In the genomic region with DNA sequence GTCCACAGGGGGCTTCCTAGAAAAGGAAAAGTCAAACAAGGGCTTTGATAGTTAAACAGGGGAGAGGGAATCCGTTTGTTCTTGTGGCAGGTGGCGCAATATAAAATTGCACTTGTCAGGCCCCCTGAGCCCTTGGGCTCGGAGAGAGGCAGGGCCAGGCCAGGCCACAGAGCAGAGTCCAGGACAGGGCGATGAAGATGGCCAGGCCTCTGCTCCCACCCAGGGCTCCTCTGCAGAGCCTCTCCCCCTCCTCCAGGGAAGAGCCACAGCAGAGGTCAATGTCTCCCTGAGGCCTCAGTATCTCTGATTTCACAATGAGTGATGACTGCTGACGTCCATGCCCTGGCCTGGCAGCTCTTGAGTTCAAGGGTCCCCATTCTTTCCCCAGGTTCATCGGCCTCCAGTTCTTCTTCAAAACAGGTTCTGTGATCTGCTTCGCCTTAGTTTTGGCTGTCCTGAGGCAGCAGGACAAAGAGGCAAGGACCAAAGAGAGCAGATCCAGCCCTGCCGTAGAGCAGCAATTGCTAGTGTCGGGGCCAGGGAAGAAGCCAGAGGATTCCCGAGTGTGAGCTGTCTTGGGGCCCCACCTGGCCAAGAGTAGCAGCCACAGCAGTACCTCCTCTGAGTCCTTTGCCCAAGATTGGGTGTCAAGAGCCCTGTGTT, we compare ENCODE assay signal across 11 cellular contexts. TPM values are rescaled to one million over a fixed set of nuclear protein-coding genes. Genes with fewer than 3 reads are reported as not detected.
A peak's percentile ranks its signal among the peaks of the same experiment; 100 is the strongest.
DNase-seq lines count a peak whose midpoint lies in the region; ATAC-seq and TF ChIP-seq lines count a peak whose summit lies in the region.
"Had no signal": no experiment of that assay in that cellular context is flagged by ENCODE, and none has a peak within 500 bp of the region (broad histone marks: within the 10 kb centered on the region; RNA-seq: fewer than 3 reads in every experiment).

No MANE protein-coding gene starts in this region.

- H3K4me3 Mint-ChIP-seq in dendritic cell treated with granulocyte-macrophage colony-stimulating factor and Interleukin-4, amounts not matched to agents 40 ng/mL and 50 ng/mL, for 4 days: no peak overlapping the region

- no peak overlapping the region for H3K4me3 ChIP-seq in right lobe of liver

- CTCF ChIA-PET in HEK293T (lab: Yijun Ruan, JAX): interaction anchor here (1.0 to 8.5 kb wide), 20 partner anchors 10 to 279 kb away, joined by 3 to 174 read pairs (median 6); a partner anchor contains a TSS

- no peaks in the 10 kb centered on the region for H3K27me3 ChIP-seq in right lobe of liver

- no peak for TF ChIP-seq POLR2A in right lobe of liver (IDR thresholded peaks at IDR 0.05)

- peaks cover 83% of the 10 kb centered on the region for H3K36me3 Mint-ChIP-seq in dendritic cell treated with granulocyte-macrophage colony-stimulating factor and Interleukin-4, amounts not matched to agents 40 ng/mL and 50 ng/mL, for 4 days (ENCODE audit: low read depth)

- H3K9me3 Mint-ChIP-seq in dendritic cell treated with granulocyte-macrophage colony-stimulating factor and Interleukin-4, amounts not matched to agents 40 ng/mL and 50 ng/mL, for 4 days: no peaks in the 10 kb centered on the region

- 35% methylated on average over 5 of the region's 10 CpGs for WGBS in right lobe of liver (ENCODE audit: insufficient coverage, low coverage, low lambda C conversion rate, missing lambda C conversion rate)

- intact Hi-C loops in Right ventricle myocardium inferior (cut with DNase I): no loop called here
- intact Hi-C loops in left cardiac atrium (cut with DNase I): loop anchor here in 1 of 2 donors (2.0 kb wide), 1 partner anchor 59 kb away; no protein-coding TSS in a partner anchor
- intact Hi-C loops in dendritic cell treated with granulocyte-macrophage colony-stimulating factor and Interleukin-4, amounts not matched to agents 40 ng/mL and 50 ng/mL, for 4 days (cut with micrococcal nuclease): no loop called here
- intact Hi-C loops in right lobe of liver (cut with DNase I): loop anchor here in 1 of 2 donors (5.0 kb wide), 1 partner anchor 37 kb away; no protein-coding TSS in a partner anchor

- peaks cover 0 to 40% (median 10%) of the 10 kb centered on the region in 4 donors for H3K4me1 ChIP-seq in right lobe of liver

- no peaks in the 10 kb centered on the region for H3K9me3 ChIP-seq in right lobe of liver

- POLR2A ChIA-PET in HEK293T (lab: Yijun Ruan, JAX): no interaction called here

- DNase-seq in Right ventricle myocardium inferior (ENCODE audit: missing footprints): no peak
- no peak for DNase-seq in left cardiac atrium
- DNase-seq in right lobe of liver: peak; percentile 69 to 93 (median 92)
- no peak for DNase-seq in hepatic stellate cell (ENCODE audit: low spot score)
- DNase-seq in HEK293T (ENCODE audit: extremely low spot score): no peak
- DNase-seq: NCI-H1048, NCI-H1417 treated with DMSO at 0.1 percent for 48 hours had no signal

- peak overlapping the region; percentile 20 to 90 (median 68) for H3K27ac ChIP-seq in right lobe of liver
- H3K27ac ChIP-seq in temporal lobe (ENCODE audit: low read depth, low read length): peak overlapping the region; percentile 33
- H3K27ac ChIP-seq: C4-2B had no signal

- TF ChIP-seq CTCF in right lobe of liver (IDR thresholded peaks at IDR 0.05): no peak

- peaks cover 13% of the 10 kb centered on the region for H3K27me3 Mint-ChIP-seq in dendritic cell treated with granulocyte-macrophage colony-stimulating factor and Interleukin-4, amounts not matched to agents 40 ng/mL and 50 ng/mL, for 4 days

- H3K36me3 ChIP-seq in right lobe of liver: peaks cover 0 to 42% (median 11%) of the 10 kb centered on the region in 4 donors

- peak; percentile 35 for ATAC-seq in Right ventricle myocardium inferior
- no peak for ATAC-seq in left cardiac atrium
- ATAC-seq in right lobe of liver: peak; percentile 74 to 81 (median 80)
- no peak for ATAC-seq in GM18498 (IDR thresholded peaks at IDR 0.05; ENCODE audit: unreplicated experiment)

- H3K27ac Mint-ChIP-seq in dendritic cell treated with granulocyte-macrophage colony-stimulating factor and Interleukin-4, amounts not matched to agents 40 ng/mL and 50 ng/mL, for 4 days: peak overlapping the region; percentile 77

- H3K4me1 Mint-ChIP-seq in dendritic cell treated with granulocyte-macrophage colony-stimulating factor and Interleukin-4, amounts not matched to agents 40 ng/mL and 50 ng/mL, for 4 days (ENCODE audit: low read depth): peaks cover 75% of the 10 kb centered on the region

TF ChIP-seq in HEK293T, 16 proteins besides CTCF, POLR2A, EP300 and RAD21:
- no peak for TF ChIP-seq FOXM1 (IDR thresholded peaks at IDR 0.05; ENCODE audit: borderline replicate concordance)
- no peak for TF ChIP-seq FOXA1 (IDR thresholded peaks at IDR 0.05)
- TF ChIP-seq ARNT (IDR thresholded peaks at IDR 0.05): no peak
- no peak for TF ChIP-seq NFRKB (IDR thresholded peaks at IDR 0.05)
- TF ChIP-seq, protein P1, sequence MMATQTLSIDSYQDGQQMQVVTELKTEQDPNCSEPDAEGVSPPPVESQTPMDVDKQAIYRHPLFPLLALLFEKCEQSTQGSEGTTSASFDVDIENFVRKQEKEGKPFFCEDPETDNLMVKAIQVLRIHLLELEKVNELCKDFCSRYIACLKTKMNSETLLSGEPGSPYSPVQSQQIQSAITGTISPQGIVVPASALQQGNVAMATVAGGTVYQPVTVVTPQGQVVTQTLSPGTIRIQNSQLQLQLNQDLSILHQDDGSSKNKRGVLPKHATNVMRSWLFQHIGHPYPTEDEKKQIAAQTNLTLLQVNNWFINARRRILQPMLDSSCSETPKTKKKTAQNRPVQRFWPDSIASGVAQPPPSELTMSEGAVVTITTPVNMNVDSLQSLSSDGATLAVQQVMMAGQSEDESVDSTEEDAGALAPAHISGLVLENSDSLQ (IDR thresholded peaks at IDR 0.05): no peak
- no peak for TF ChIP-seq LEF1 (IDR thresholded peaks at IDR 0.05; ENCODE audit: borderline replicate concordance)
- TF ChIP-seq BHLHE40 (IDR thresholded peaks at IDR 0.05; ENCODE audit: borderline replicate concordance): no peak
- TF ChIP-seq FOXK2 (IDR thresholded peaks at IDR 0.05): no peak
- no peak for TF ChIP-seq CTBP1 (IDR thresholded peaks at IDR 0.05; ENCODE audit: borderline replicate concordance)
- no peak for TF ChIP-seq ELF4 (IDR thresholded peaks at IDR 0.05)
- no peak for TF ChIP-seq SUZ12 (IDR thresholded peaks at IDR 0.05)
- no peak for TF ChIP-seq L3MBTL2 (conservative IDR thresholded peaks at IDR 0.05)
- no peak for TF ChIP-seq HDGF (IDR thresholded peaks at IDR 0.05; ENCODE audit: borderline replicate concordance)
- no peak for TF ChIP-seq TARDBP (IDR thresholded peaks at IDR 0.05)
- no peak for TF ChIP-seq ZNF384 (IDR thresholded peaks at IDR 0.05)
- no peak for TF ChIP-seq SP1 (IDR thresholded peaks at IDR 0.05)

RNA-seq across cellular contexts. Expression of a gene that starts 36.4 kb away (rescaled TPM):
- total RNA-seq in Right ventricle myocardium inferior: 0.16 TPM
- total RNA-seq in left cardiac atrium: under 1 TPM; 0.21 to 0.42 TPM
- total RNA-seq in right lobe of liver: not detected
- not detected for total RNA-seq in temporal lobe

RNA-seq across cellular contexts. Expression of a gene that starts 53.2 kb away (rescaled TPM):
- total RNA-seq in Right ventricle myocardium inferior (33.4 TPM), left cardiac atrium (10 to 100 TPM; 49.0 to 55.8 TPM), right lobe of liver (100 to 1,000 TPM; 145 to 316 (median 199) TPM), temporal lobe (10.3 TPM)

Comparison
In these comparisons a context has a peak if more than half of its experiments do, and no peak if none do; other contexts are left out.
1. ATAC-seq: peak in Right ventricle myocardium inferior (single experiment) and right lobe of liver (4 of 4); none in left cardiac atrium (0 of 2) and GM18498 (single experiment).
2. DNase-seq: peak in right lobe of liver (3 of 3); none in Right ventricle myocardium inferior (single experiment), left cardiac atrium (single experiment), hepatic stellate cell (single experiment) and HEK293T (single experiment).